10 cellular contexts compared by ENCODE assay signal in genomic region chr11:27395556-27396258, GRCh38. TPM values are rescaled to one million over a fixed set of nuclear protein-coding genes. Genes with fewer than 3 reads are reported as not detected.
A peak's percentile ranks its signal among the peaks of the same experiment; 100 is the strongest.
DNase-seq lines count a peak whose midpoint lies in the region; ATAC-seq, FAIRE-seq and TF ChIP-seq lines count a peak whose summit lies in the region.
"Had no signal": no experiment of that assay in that cellular context is flagged by ENCODE, and none has a peak within 500 bp of the region (broad histone marks: within the 10 kb centered on the region; RNA-seq: fewer than 3 reads in every experiment).

No MANE protein-coding gene starts in this region.

- TF ChIP-seq CTCF in PC-3 (conservative IDR thresholded peaks at IDR 0.05; ENCODE audit: low read depth, low read length) (no peak), foreskin keratinocyte (conservative IDR thresholded peaks at IDR 0.05) (no peak), pancreas (IDR thresholded peaks at IDR 0.05) (no peak)

- 10 to 15% methylated on average over 7 of the region's 7 CpGs for WGBS in pancreas, 2 donors

- H3K27me3 ChIP-seq in PC-3 (ENCODE audit: low read length), result no peaks in the 10 kb centered on the region
- H3K27me3 ChIP-seq in foreskin keratinocyte, result no peaks in the 10 kb centered on the region
- no peaks in the 10 kb centered on the region for H3K27me3 ChIP-seq in pancreas

- intact Hi-C loops in PC-3 (cut with micrococcal nuclease) (loop anchor here (1.0 kb wide), 3 partner anchors 47 to 94 kb away; partner anchors contain the start of gene LGR4), pancreas (cut with DNase I) (no loop called here)

- no peaks in the 10 kb centered on the region for H3K36me3 ChIP-seq in PC-3 (ENCODE audit: low read depth, low read length)
- no peaks in the 10 kb centered on the region for H3K36me3 ChIP-seq in pancreas

- H3K9ac ChIP-seq in PC-3 (ENCODE audit: low read length), result peak overlapping the region; percentile 47

- no peaks in the 10 kb centered on the region for H3K9me2 ChIP-seq in PC-3 (replicated peaks; ENCODE audit: low read length)

- H3K79me2 ChIP-seq in PC-3 (ENCODE audit: low read length), result peaks cover 4% of the 10 kb centered on the region; the same call in 1 of the 2 replicates

- BruUV-seq in PC-3 (replicated peaks; lab: Mats Ljungman, UMichigan), result TSS peak; percentile 85

- H2AFZ ChIP-seq in PC-3 (ENCODE audit: low read length), result no peak overlapping the region

- no peaks in the 10 kb centered on the region for H3K9me3 ChIP-seq in PC-3 (ENCODE audit: low read length)
- H3K9me3 ChIP-seq in pancreas, result no peaks in the 10 kb centered on the region

- peak; percentile 94 for FAIRE-seq in pancreas (lab: Jason Lieb, UNC)
- FAIRE-seq: H54 had no signal

- POLR2A ChIA-PET in PC-3 (lab: Charles Lee; ENCODE audit: unreplicated experiment), result interaction anchor here (0.6 to 1.7 kb wide), 4 partner anchors 73 to 98 kb away, joined by 3 to 12 read pairs (median 5); partner anchors contain the start of gene LGR4

- DNase-seq in EL (peak; percentile 42), PC-3 (peak; percentile 65), foreskin keratinocyte (peak in 1 of 2 donors; percentile 43), pancreas (peak in 3 of 6 donors; percentile 32 to 43 (median 42)), SHP77 (lab: John Stamatoyannopoulos, UW) (no peak), GF-D8 (lab: John Stamatoyannopoulos, UW) (no peak), OCI-M2 (lab: John Stamatoyannopoulos, UW; ENCODE audit: unreplicated experiment) (no peak)
- DNase-seq: activated naive CD8-positive, alpha-beta T cell treated with anti-CD3 and anti-CD28 coated beads for 36 hours had no signal

- CTCF ChIA-PET in PC-3 (lab: Charles Lee), result interaction anchor here (0.6 to 1.2 kb wide), 3 partner anchors 16 to 100 kb away, joined by 3 to 7 read pairs (median 5); no protein-coding TSS in a partner anchor

- peak overlapping the region; percentile 77 for H3K4me2 ChIP-seq in PC-3 (ENCODE audit: low read length)

- H4K20me1 ChIP-seq in PC-3 (ENCODE audit: low read length), result no peaks in the 10 kb centered on the region

- H3K4me3 ChIP-seq in PC-3 (ENCODE audit: low read length) (peak overlapping the region; percentile 47; the same call in 1 of the 2 replicates), pancreas (peak overlapping the region in 1 of 4 donors; percentile 17)

- H3K27ac ChIP-seq in PC-3 (ENCODE audit: low read length) (peak overlapping the region; percentile 87), foreskin keratinocyte (peak overlapping the region; percentile 38), pancreas (peak overlapping the region; percentile 1 to 81 (median 63))

- ATAC-seq in PC-3 (peak; percentile 83), foreskin keratinocyte (peak; percentile 52), pancreas (peak; percentile 76 to 89 (median 86)), GM21528 (IDR thresholded peaks at IDR 0.05; ENCODE audit: low FRiP score, unreplicated experiment) (no peak)

- peaks cover 9% of the 10 kb centered on the region for H3F3A ChIP-seq in PC-3 (ENCODE audit: low read length, unreplicated experiment)

- H3K4me1 ChIP-seq in PC-3 (ENCODE audit: insufficient read depth, low read length) (peaks cover 62% of the 10 kb centered on the region), foreskin keratinocyte (peaks cover 40% of the 10 kb centered on the region), pancreas (peaks cover 60 to 67% (median 67%) of the 10 kb centered on the region in 3 donors)

RNA-seq across cellular contexts. Expression of gene CCDC34, which starts 32.7 kb away (rescaled TPM):
- total RNA-seq in PC-3 (2014; rRNA removed) (9.0 and 11.0 TPM in 2 replicates), foreskin keratinocyte (11.0 and 12.6 TPM in 2 replicates), pancreas (1 to 10 TPM; 3.3 to 7.1 (median 4.1) TPM)
- polyA plus RNA-seq in foreskin keratinocyte (11.2 and 14.5 TPM in 2 replicates), pancreas (10 to 100 TPM in 1 of 2 donors, 1 to 10 TPM in 1; 4.8 to 10.1 TPM)

Comparison
In these comparisons a context has a peak if more than half of its experiments do, and no peak if none do; other contexts are left out.
1. DNase-seq: peak in EL (single experiment) and PC-3 (single experiment); none in SHP77 (0 of 2), GF-D8 (single experiment) and OCI-M2 (single experiment).
2. Peak in every context shown above with its lines, with median percentiles within 50 percentile points of each other: H3K27ac ChIP-seq.